ENCODE assay signal across 8 cellular contexts in genomic region chr18:23661735-23662308, GRCh38. TPM values are rescaled to one million over a fixed set of nuclear protein-coding genes. Genes with fewer than 3 reads are reported as not detected.
A peak's percentile ranks its signal among the peaks of the same experiment; 100 is the strongest.
DNase-seq lines count a peak whose midpoint lies in the region; ATAC-seq and TF ChIP-seq lines count a peak whose summit lies in the region.

No MANE protein-coding gene starts in this region.

- in situ Hi-C loops in GM23248 (cut with MboI), result no loop called here

- H4K20me1 ChIP-seq in GM23248 (ENCODE audit: insufficient read depth), result no peaks in the 10 kb centered on the region

- H3K4me1 ChIP-seq in GM23248 (ENCODE audit: insufficient read depth) (peaks cover 18% of the 10 kb centered on the region), Peyer's patch (peaks cover 0 to 12% (median 1%) of the 10 kb centered on the region in 4 donors), esophagus squamous epithelium (peaks cover 0 to 29% (median 6%) of the 10 kb centered on the region in 3 donors), rectal smooth muscle tissue (ENCODE audit: control insufficient read depth, insufficient read depth, low read length) (no peaks in the 10 kb centered on the region)

- ATAC-seq in HG03025 (IDR thresholded peaks at IDR 0.05; ENCODE audit: low FRiP score, unreplicated experiment), result no peak
- ATAC-seq in GM21529 (IDR thresholded peaks at IDR 0.05; ENCODE audit: unreplicated experiment), result no peak

- TF ChIP-seq POLR2A in Peyer's patch (IDR thresholded peaks at IDR 0.05) (no peak), esophagus squamous epithelium (IDR thresholded peaks at IDR 0.05) (no peak)

- no peak for DNase-seq in GM23248
- DNase-seq in Peyer's patch, result no peak
- no peak for DNase-seq in esophagus squamous epithelium (lab: John Stamatoyannopoulos, UW)
- DNase-seq in posterior vena cava (ENCODE audit: low spot score), result no peak
- DNase-seq in SKM-1 (lab: John Stamatoyannopoulos, UW; ENCODE audit: unreplicated experiment), result no peak

- H3K27me3 ChIP-seq in GM23248 (replicated peaks; ENCODE audit: insufficient read depth), result no peaks in the 10 kb centered on the region
- H3K27me3 ChIP-seq in Peyer's patch, result peaks cover 0 to 4% of the 10 kb centered on the region in 2 donors
- peaks cover 0 to 35% (median 0%) of the 10 kb centered on the region in 4 donors for H3K27me3 ChIP-seq in esophagus squamous epithelium
- H3K27me3 ChIP-seq in rectal smooth muscle tissue (ENCODE audit: control insufficient read depth, insufficient read depth, low read length), result peaks cover 5% of the 10 kb centered on the region

- H3K36me3 ChIP-seq in GM23248 (ENCODE audit: low read depth) (no peaks in the 10 kb centered on the region), Peyer's patch (no peaks in the 10 kb centered on the region), esophagus squamous epithelium (no peaks in the 10 kb centered on the region), rectal smooth muscle tissue (ENCODE audit: control insufficient read depth, insufficient read depth, low read length) (no peaks in the 10 kb centered on the region)

- WGBS in GM23248 (ENCODE audit: low coverage in 1 of 2, low lambda C conversion rate in 2 of 2, missing lambda C conversion rate in 2 of 2), 2 experiments, result 68 to 70% methylated on average over 9 of the region's 9 CpGs
- 30% methylated on average over 9 of the region's 9 CpGs for WGBS in esophagus squamous epithelium, 2 donors

- H3K4me2 ChIP-seq in GM23248 (ENCODE audit: unreplicated experiment), result peak overlapping the region; percentile 79

- peak overlapping the region; percentile 65 for H2AFZ ChIP-seq in GM23248

- no peaks in the 10 kb centered on the region for H3K79me2 ChIP-seq in GM23248 (ENCODE audit: insufficient read depth)

- H3K4me3 ChIP-seq in GM23248, result peak overlapping the region; percentile 76
- peak overlapping the region; percentile 41 to 80 (median 59) for H3K4me3 ChIP-seq in Peyer's patch
- peak overlapping the region; percentile 52 to 83 (median 76) for H3K4me3 ChIP-seq in esophagus squamous epithelium
- H3K4me3 ChIP-seq in rectal smooth muscle tissue (ENCODE audit: low read length), result peak overlapping the region; percentile 43

- H3K27ac ChIP-seq in GM23248 (no peak overlapping the region), Peyer's patch (no peak overlapping the region), esophagus squamous epithelium (peak overlapping the region in 3 of 4 donors; percentile 47 to 81 (median 77)), rectal smooth muscle tissue (ENCODE audit: low read depth, low read length) (no peak overlapping the region)

- intact Hi-C loops in esophagus squamous epithelium (cut with DNase I), result no loop called here
- intact Hi-C loops in posterior vena cava (cut with DNase I), result no loop called here

- no peaks in the 10 kb centered on the region for H3K9me2 ChIP-seq in GM23248 (ENCODE audit: insufficient read depth)

- no peak for TF ChIP-seq CTCF in Peyer's patch (IDR thresholded peaks at IDR 0.05)
- no peak for TF ChIP-seq CTCF in esophagus squamous epithelium (IDR thresholded peaks at IDR 0.05)

- peak overlapping the region; percentile 67 for H3K9ac ChIP-seq in GM23248
- H3K9ac ChIP-seq in rectal smooth muscle tissue (ENCODE audit: low read length), result no peak overlapping the region

- no peaks in the 10 kb centered on the region for H3K9me3 ChIP-seq in GM23248 (ENCODE audit: low read depth)
- no peaks in the 10 kb centered on the region for H3K9me3 ChIP-seq in Peyer's patch
- H3K9me3 ChIP-seq in esophagus squamous epithelium, result no peaks in the 10 kb centered on the region

- no peaks in the 10 kb centered on the region for H3F3A ChIP-seq in GM23248 (ENCODE audit: insufficient read depth)

RNA-seq across cellular contexts. Expression of gene ANKRD29, which starts 0.9 kb away (rescaled TPM):
- total RNA-seq in GM23248 (2014; rRNA removed; shearing (Covaris generic)), result 8.9 and 9.2 TPM in 2 replicates
- polyA plus RNA-seq in GM23248 (2016; fragmentation: Nextera tagmentation; extraction: Ambion mirVana), result 8.0 and 8.9 TPM in 2 replicates
- total RNA-seq in Peyer's patch (10 to 100 TPM in 1 of 4 donors, 1 to 10 TPM in 3; 4.0 to 18.2 (median 8.1) TPM), esophagus squamous epithelium (10 to 100 TPM in 2 of 4 donors, 1 to 10 TPM in 2; 2.9 to 10.8 (median 9.2) TPM), posterior vena cava (10 to 100 TPM; 16.7 to 24.2 TPM)

RNA-seq across cellular contexts. Expression of gene LAMA3, which starts 27.4 kb away (rescaled TPM):
- 1.9 and 3.5 TPM in 2 replicates for total RNA-seq in GM23248 (2014; rRNA removed; shearing (Covaris generic))
- 0.46 and 0.93 TPM in 2 replicates for polyA plus RNA-seq in GM23248 (2016; fragmentation: Nextera tagmentation; extraction: Ambion mirVana)
- total RNA-seq in Peyer's patch, result 10 to 100 TPM; 14.9 to 81.4 (median 69.3) TPM
- total RNA-seq in esophagus squamous epithelium, result 10 to 100 TPM; 28.7 to 81.3 (median 44.8) TPM
- 10 to 100 TPM; 38.6 to 48.4 TPM for total RNA-seq in posterior vena cava

Comparison
In these comparisons a context has a peak if more than half of its experiments do, and no peak if none do; other contexts are left out.
1. H3K27ac ChIP-seq: peak in esophagus squamous epithelium (3 of 4); none in GM23248 (single experiment), Peyer's patch (0 of 4) and rectal smooth muscle tissue (single experiment).
2. Peak in every context shown above with its lines, with median percentiles within 50 percentile points of each other: H3K4me3 ChIP-seq.